In the genomic region with DNA sequence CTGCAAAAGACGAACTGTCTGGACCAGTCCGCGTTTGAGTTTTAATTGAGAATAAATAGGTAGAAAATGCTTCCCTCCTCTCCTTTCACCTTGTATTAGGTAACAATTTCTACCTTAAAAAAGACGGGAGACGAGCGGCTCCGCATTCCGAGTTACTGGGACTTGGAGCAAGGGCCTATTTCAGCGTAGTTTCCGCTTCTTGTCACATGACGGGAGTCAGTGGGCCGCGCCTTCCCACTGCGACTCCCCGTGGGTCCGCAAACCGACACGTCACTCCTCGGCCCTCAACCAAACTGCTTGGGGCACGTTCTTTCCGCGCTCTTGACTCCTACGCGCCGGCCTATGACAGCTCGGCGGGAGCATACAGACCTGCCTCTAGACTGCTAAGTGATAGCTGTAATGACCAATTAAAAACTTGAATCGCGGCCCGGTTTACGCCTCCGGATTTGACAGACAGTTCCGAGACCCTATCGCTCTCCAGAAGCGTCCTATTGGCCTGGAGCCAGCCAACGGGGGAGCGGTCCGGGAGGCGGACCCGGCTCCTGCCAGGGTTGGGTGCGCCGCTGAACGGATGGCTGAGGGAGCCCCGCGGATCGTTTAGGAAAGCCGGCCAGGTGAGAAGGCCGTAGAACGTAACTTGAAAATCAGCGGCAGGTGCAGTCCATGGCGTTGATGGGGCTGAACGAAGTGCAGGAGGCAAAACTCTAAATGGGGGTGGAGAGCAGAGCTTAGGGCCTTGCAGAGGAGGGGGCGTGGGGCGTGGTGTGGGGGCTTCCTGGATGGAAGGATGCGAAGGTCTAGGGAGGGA, we compare ENCODE assay signal across 8 cellular contexts. TPM values are rescaled to one million over a fixed set of nuclear protein-coding genes. Genes with fewer than 3 reads are reported as not detected.
A peak's percentile ranks its signal among the peaks of the same experiment; 100 is the strongest.
DNase-seq lines count a peak whose midpoint lies in the region; ATAC-seq, FAIRE-seq and TF ChIP-seq lines count a peak whose summit lies in the region.

A gene (plus strand): TSS at position 548 of the 808 bp plus-strand sequence. CDS start 3,064 bp downstream, outside the sequence.

- FAIRE-seq in urothelium cell line (lab: Jason Lieb, UNC), result peak; percentile 20

- H3K4me1 ChIP-seq in ascending aorta, result peaks cover 7 to 13% of the 10 kb centered on the region in 2 donors
- H3K4me1 ChIP-seq in right atrium auricular region, result peaks cover 0 to 34% of the 10 kb centered on the region in 2 donors
- H3K4me1 ChIP-seq in psoas muscle, result peaks cover 20% of the 10 kb centered on the region

- H3K9me3 ChIP-seq in ascending aorta (no peaks in the 10 kb centered on the region), right atrium auricular region (no peaks in the 10 kb centered on the region), psoas muscle (no peaks in the 10 kb centered on the region)

- intact Hi-C loops in ascending aorta (cut with DNase I), result loop anchor here (1.0 to 10.0 kb wide), 12 partner anchors 23 to 1478 kb away; a partner anchor contains a TSS
- intact Hi-C loops in psoas muscle (cut with DNase I), result loop anchor here (2.0 to 10.0 kb wide), 4 partner anchors 32 to 672 kb away; a partner anchor contains a TSS

- WGBS in psoas muscle, 3 donors, result 0% methylated on average over 54 to 55 of the region's 55 CpGs

- H3K4me1 Mint-ChIP-seq in T-helper 2 cell treated with Interferon-gamma antibody and Interleukin-4, amounts not matched to agents 5 μg/mL and 100 μg/mL, for 36 hours (ENCODE audit: low read depth), result peaks cover 35% of the 10 kb centered on the region

- peaks cover 34% of the 10 kb centered on the region for H3K36me3 Mint-ChIP-seq in T-helper 2 cell treated with Interferon-gamma antibody and Interleukin-4, amounts not matched to agents 5 μg/mL and 100 μg/mL, for 36 hours (ENCODE audit: low read depth)

- H3K27ac ChIP-seq in ascending aorta (peak within 1 kb of the TSS; percentile 94 to 100), right atrium auricular region (peak within 1 kb of the TSS; percentile 90 to 95), psoas muscle (peak within 1 kb of the TSS; percentile 96)

- no peaks in the 10 kb centered on the region for H3K27me3 ChIP-seq in ascending aorta
- no peaks in the 10 kb centered on the region for H3K27me3 ChIP-seq in right atrium auricular region
- H3K27me3 ChIP-seq in psoas muscle (ENCODE audit: insufficient read depth in 3 of 3, low read length in 2 of 3), result no peaks in the 10 kb centered on the region

- peaks cover 0 to 2% of the 10 kb centered on the region in 2 donors for H3K36me3 ChIP-seq in ascending aorta
- H3K36me3 ChIP-seq in right atrium auricular region, result peaks cover 14% of the 10 kb centered on the region
- H3K36me3 ChIP-seq in psoas muscle (ENCODE audit: insufficient read depth in 1 of 2, low read depth in 1 of 2), result peaks cover 3 to 17% of the 10 kb centered on the region in 2 donors

- DNase-seq in NCI-H1930 (lab: John Stamatoyannopoulos, UW), result peak; percentile 99
- DNase-seq in T-helper 2 cell treated with Interferon-gamma antibody and Interleukin-4, amounts not matched to agents 5 μg/mL and 100 μg/mL, for 36 hours (ENCODE audit: low spot score), result peak; percentile 99
- peak; percentile 99 to 100 for DNase-seq in ascending aorta (ENCODE audit: low spot score in 2 of 2)
- peak; percentile 100 for DNase-seq in right atrium auricular region (ENCODE audit: low spot score)
- peak; percentile 100 for DNase-seq in psoas muscle
- peak; percentile 93 for DNase-seq in urothelium cell line (ENCODE audit: low spot score)

- H3K9me3 Mint-ChIP-seq in T-helper 2 cell treated with Interferon-gamma antibody and Interleukin-4, amounts not matched to agents 5 μg/mL and 100 μg/mL, for 36 hours, result no peaks in the 10 kb centered on the region

- no peak for TF ChIP-seq CTCF in ascending aorta (IDR thresholded peaks at IDR 0.05)
- TF ChIP-seq CTCF in right atrium auricular region (IDR thresholded peaks at IDR 0.05), result no peak
- no peak for TF ChIP-seq CTCF in psoas muscle (IDR thresholded peaks at IDR 0.05)

- peak; percentile 97 for ATAC-seq in GM18502 (IDR thresholded peaks at IDR 0.05; ENCODE audit: poor library complexity, unreplicated experiment)
- ATAC-seq in HG02970 (IDR thresholded peaks at IDR 0.05; ENCODE audit: low FRiP score, unreplicated experiment), result peak; percentile 99
- ATAC-seq in psoas muscle, result peak; percentile 97 to 99 (median 98)

- H3K27me3 Mint-ChIP-seq in T-helper 2 cell treated with Interferon-gamma antibody and Interleukin-4, amounts not matched to agents 5 μg/mL and 100 μg/mL, for 36 hours (ENCODE audit: low read depth), result no peaks in the 10 kb centered on the region

- H3K27ac Mint-ChIP-seq in T-helper 2 cell treated with Interferon-gamma antibody and Interleukin-4, amounts not matched to agents 5 μg/mL and 100 μg/mL, for 36 hours, result peak within 1 kb of the TSS; percentile 96

- peak within 1 kb of the TSS; percentile 82 to 99 for H3K4me3 ChIP-seq in ascending aorta
- H3K4me3 ChIP-seq in right atrium auricular region, result peak within 1 kb of the TSS; percentile 93 to 98
- H3K4me3 ChIP-seq in psoas muscle, result peak within 1 kb of the TSS; percentile 70

- H3K4me3 Mint-ChIP-seq in T-helper 2 cell treated with Interferon-gamma antibody and Interleukin-4, amounts not matched to agents 5 μg/mL and 100 μg/mL, for 36 hours, result peak within 1 kb of the TSS; percentile 100

RNA-seq across cellular contexts. Expression of the gene that starts here (rescaled TPM):
- 88.9 TPM for total RNA-seq in ascending aorta
- 10 to 100 TPM; 51.7 to 69.7 TPM for total RNA-seq in right atrium auricular region
- 10 to 100 TPM; 27.2 to 33.1 (median 31.0) TPM for total RNA-seq in psoas muscle
- polyA plus RNA-seq in psoas muscle, result 10 to 100 TPM; 23.3 to 58.9 (median 34.4) TPM

Comparison
In these comparisons a context has a peak if more than half of its experiments do, and no peak if none do; other contexts are left out.
1. Peak in every context shown above with its lines: DNase-seq, ATAC-seq, H3K4me3 ChIP-seq and H3K27ac ChIP-seq.